In genomic region chr3:99842826-99843589, GRCh38 we compare ENCODE assay signal across 1 cellular context.
TF ChIP-seq lines count a peak whose summit lies in the region.

No MANE protein-coding gene starts in this region.

TF ChIP-seq in HepG2, 621 proteins besides CTCF, POLR2A, EP300 and RAD21 (continued from another document):
- TF ChIP-seq ARID5B (CRISPR knock-in tag; IDR thresholded peaks at IDR 0.05), result peak; percentile 16; the same call in 1 of the 2 replicates
- peak; percentile 31; the same call in 1 of the 2 replicates for TF ChIP-seq GATAD2A (CRISPR knock-in tag; IDR thresholded peaks at IDR 0.05)
- TF ChIP-seq SIN3B (IDR thresholded peaks at IDR 0.05; ENCODE audit: low read length), result 0 out of 2 replicates have a peak, but pooled peaks have one; percentile 37
- peak; percentile 89 for TF ChIP-seq TEAD3 (CRISPR knock-in tag; optimal IDR thresholded peaks at IDR 0.05; ENCODE audit: borderline replicate concordance)
- 0 out of 2 replicates have a peak, but pooled peaks have one; percentile 6 for TF ChIP-seq RXRB (CRISPR knock-in tag; IDR thresholded peaks at IDR 0.05; ENCODE audit: borderline replicate concordance)
- 0 out of 2 replicates have a peak, but pooled peaks have one; percentile 5 for TF ChIP-seq THAP11 (CRISPR knock-in tag; IDR thresholded peaks at IDR 0.05)
- no peak for TF ChIP-seq ZNF253 (CRISPR knock-in tag; IDR thresholded peaks at IDR 0.05; ENCODE audit: borderline replicate concordance)
- TF ChIP-seq, protein P1, sequence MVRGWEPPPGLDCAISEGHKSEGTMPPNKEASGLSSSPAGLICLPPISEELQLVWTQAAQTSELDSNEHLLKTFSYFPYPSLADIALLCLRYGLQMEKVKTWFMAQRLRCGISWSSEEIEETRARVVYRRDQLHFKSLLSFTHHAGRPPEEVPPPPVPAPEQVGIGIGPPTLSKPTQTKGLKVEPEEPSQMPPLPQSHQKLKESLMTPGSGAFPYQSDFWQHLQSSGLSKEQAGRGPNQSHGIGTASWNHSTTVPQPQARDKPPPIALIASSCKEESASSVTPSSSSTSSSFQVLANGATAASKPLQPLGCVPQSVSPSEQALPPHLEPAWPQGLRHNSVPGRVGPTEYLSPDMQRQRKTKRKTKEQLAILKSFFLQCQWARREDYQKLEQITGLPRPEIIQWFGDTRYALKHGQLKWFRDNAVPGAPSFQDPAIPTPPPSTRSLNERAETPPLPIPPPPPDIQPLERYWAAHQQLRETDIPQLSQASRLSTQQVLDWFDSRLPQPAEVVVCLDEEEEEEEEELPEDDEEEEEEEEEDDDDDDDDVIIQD (CRISPR knock-in tag; IDR thresholded peaks at IDR 0.05; ENCODE audit: low read depth), result 0 out of 2 replicates have a peak, but pooled peaks have one; percentile 9
